In genomic region chr2:65059071-65059470, GRCh38 we compare ENCODE assay signal across 18 cellular contexts. TPM values are rescaled to one million over a fixed set of nuclear protein-coding genes. Genes with fewer than 3 reads are reported as not detected.
A peak's percentile ranks its signal among the peaks of the same experiment; 100 is the strongest.
DNase-seq lines count a peak whose midpoint lies in the region; ATAC-seq and TF ChIP-seq lines count a peak whose summit lies in the region.
"Had no signal": no experiment of that assay in that cellular context is flagged by ENCODE, and none has a peak within 500 bp of the region (broad histone marks: within the 10 kb centered on the region; RNA-seq: fewer than 3 reads in every experiment).

No MANE protein-coding gene starts in this region.

- no peak for ATAC-seq in naive thymus-derived CD8-positive, alpha-beta T cell
- no peak for ATAC-seq in GM21576 (IDR thresholded peaks at IDR 0.05; ENCODE audit: unreplicated experiment)
- ATAC-seq: right lobe of liver; stimulated activated memory B cell treated with anti-CD40 and anti-IgM and Interleukin-4, amounts not matched to agents 10 μg/mL and 1 μg/mL and 100 μg/mL, for 72 hours had no signal

- intact Hi-C loops in stomach (cut with DNase I; ENCODE audit: low total_unique reads) = no loop called here

- H3K4me3 ChIP-seq in stomach = no peak overlapping the region
- no peak overlapping the region for H3K4me3 ChIP-seq in HAP-1
- H3K4me3 ChIP-seq: ascending aorta, right lobe of liver, tibial nerve had no signal

- no peaks in the 10 kb centered on the region for H3K27me3 ChIP-seq in stomach
- H3K27me3 ChIP-seq in HAP-1 (ENCODE audit: low read depth) = no peaks in the 10 kb centered on the region
- H3K27me3 ChIP-seq: ascending aorta, right lobe of liver, tibial nerve had no signal

- H3K27ac Mint-ChIP-seq in brain = peak overlapping the region in 4 of 5 experiments; percentile 24 to 95 (median 50)
- H3K27ac Mint-ChIP-seq in naive thymus-derived CD8-positive, alpha-beta T cell = peak overlapping the region in 1 of 10 donors; percentile 58
- H3K27ac Mint-ChIP-seq: stimulated activated memory B cell treated with anti-CD40 and anti-IgM and Interleukin-4, amounts not matched to agents 10 μg/mL and 1 μg/mL and 100 μg/mL, for 72 hours had no signal

- H3K4me1 ChIP-seq in stomach = peaks cover 34 to 85% (median 81%) of the 10 kb centered on the region in 4 donors
- peaks cover 8% of the 10 kb centered on the region for H3K4me1 ChIP-seq in HAP-1

- WGBS in stomach, 5 donors = 47 to 74% (median 65%) methylated on average over 1 of the region's 1 CpG

- H3K36me3 ChIP-seq in stomach (no peaks in the 10 kb centered on the region), HAP-1 (replicated peaks) (no peaks in the 10 kb centered on the region)
- H3K36me3 ChIP-seq: ascending aorta, right lobe of liver, tibial nerve had no signal

- H3K36me3 Mint-ChIP-seq in brain = peaks cover 22% of the 10 kb centered on the region
- H3K36me3 Mint-ChIP-seq in naive thymus-derived CD8-positive, alpha-beta T cell = peaks cover 0 to 2% (median 0%) of the 10 kb centered on the region in 3 donors
- H3K36me3 Mint-ChIP-seq: stimulated activated memory B cell treated with anti-CD40 and anti-IgM and Interleukin-4, amounts not matched to agents 10 μg/mL and 1 μg/mL and 100 μg/mL, for 72 hours had no signal

- POLR2A ChIA-PET in naive thymus-derived CD8-positive, alpha-beta T cell (lab: Charles Lee) = interaction anchor here (0.5 to 5.0 kb wide), 6 partner anchors 9 to 166 kb away, joined by 3 to 64 read pairs (median 5); partner anchors contain the start of gene RAB1A

- H3K9me3 ChIP-seq in stomach = no peaks in the 10 kb centered on the region
- H3K9me3 ChIP-seq in HAP-1 = no peaks in the 10 kb centered on the region
- H3K9me3 ChIP-seq: ascending aorta, right lobe of liver, tibial nerve had no signal

- no peaks in the 10 kb centered on the region for H3K9me3 Mint-ChIP-seq in brain
- H3K9me3 Mint-ChIP-seq in naive thymus-derived CD8-positive, alpha-beta T cell = no peaks in the 10 kb centered on the region
- H3K9me3 Mint-ChIP-seq: stimulated activated memory B cell treated with anti-CD40 and anti-IgM and Interleukin-4, amounts not matched to agents 10 μg/mL and 1 μg/mL and 100 μg/mL, for 72 hours had no signal

- peaks cover 88% of the 10 kb centered on the region for H3K4me1 Mint-ChIP-seq in brain
- peaks cover 34 to 83% (median 73%) of the 10 kb centered on the region in 4 donors for H3K4me1 Mint-ChIP-seq in naive thymus-derived CD8-positive, alpha-beta T cell

- peaks cover 6% of the 10 kb centered on the region for H3K27me3 Mint-ChIP-seq in brain
- H3K27me3 Mint-ChIP-seq in naive thymus-derived CD8-positive, alpha-beta T cell = no peaks in the 10 kb centered on the region
- H3K27me3 Mint-ChIP-seq: stimulated activated memory B cell treated with anti-CD40 and anti-IgM and Interleukin-4, amounts not matched to agents 10 μg/mL and 1 μg/mL and 100 μg/mL, for 72 hours had no signal

- DNase-seq in GM13977 (ENCODE audit: low spot score) = peak; percentile 2
- no peak for DNase-seq in naive thymus-derived CD8-positive, alpha-beta T cell
- DNase-seq in stomach = no peak
- DNase-seq in NCI-H748 treated with DMSO at 0.1 percent for 48 hours (lab: John Stamatoyannopoulos, UW) = no peak
- no peak for DNase-seq in HAP-1 (ENCODE audit: low spot score in 2 of 2)
- DNase-seq: activated naive CD4-positive, alpha-beta T cell treated with Interleukin-2 at 50 U/mL for 16 hours; hypothalamus; islet precursor cell; mesendoderm; NCI-H1105; NCI-H526 had no signal

- no peak for TF ChIP-seq EP300 in stomach (IDR thresholded peaks at IDR 0.05)

- H3K27ac ChIP-seq in stomach = peak overlapping the region in 4 of 5 donors; percentile 78 to 96 (median 89)
- H3K27ac ChIP-seq: right lobe of liver, VCaP had no signal

- TF ChIP-seq CTCF in GM13977 (IDR thresholded peaks at IDR 0.05; ENCODE audit: extremely low read depth, insufficient read depth, missing control alignments) (no peak), brain (conservative IDR thresholded peaks at IDR 0.05) (no peak), stomach (IDR thresholded peaks at IDR 0.05) (no peak)

- in situ Hi-C loops in GM13977 (cut with MboI; ENCODE audit: low pct_unique_long_range_greater_than_20kb, low sequenced_read_pairs, unreplicated experiment) = loop anchor here (10.0 kb wide), 1 partner anchor 116 kb away; no protein-coding TSS in a partner anchor
- in situ Hi-C loops in HAP-1 (cut with MboI; ENCODE audit: low sequenced_read_pairs) = loop anchor here (10.0 kb wide), 1 partner anchor 506 kb away; no protein-coding TSS in a partner anchor

- H3K4me3 Mint-ChIP-seq in brain = peak overlapping the region; percentile 74 to 95 (median 93)
- peak overlapping the region in 9 of 10 donors; percentile 7 to 98 (median 54) for H3K4me3 Mint-ChIP-seq in naive thymus-derived CD8-positive, alpha-beta T cell
- H3K4me3 Mint-ChIP-seq: stimulated activated memory B cell treated with anti-CD40 and anti-IgM and Interleukin-4, amounts not matched to agents 10 μg/mL and 1 μg/mL and 100 μg/mL, for 72 hours had no signal

- TF ChIP-seq POLR2A in stomach (IDR thresholded peaks at IDR 0.05) = no peak

RNA-seq across cellular contexts. Expression of gene CEP68, which starts 2.9 kb away (rescaled TPM):
- 15.2 TPM for polyA plus RNA-seq in brain (ENCODE audit: insufficient read depth, low read depth, low replicate concordance)
- total RNA-seq in naive thymus-derived CD8-positive, alpha-beta T cell = 10 to 100 TPM; 53.3 to 61.7 TPM
- polyA plus RNA-seq in naive thymus-derived CD8-positive, alpha-beta T cell = 10 to 100 TPM; 26.6 to 39.1 (median 34.7) TPM
- 10 to 100 TPM; 13.6 to 39.7 (median 25.8) TPM for total RNA-seq in stomach
- 1 to 10 TPM; 4.8 to 5.4 (median 4.9) TPM for polyA plus RNA-seq in stomach
